In the genomic region with DNA sequence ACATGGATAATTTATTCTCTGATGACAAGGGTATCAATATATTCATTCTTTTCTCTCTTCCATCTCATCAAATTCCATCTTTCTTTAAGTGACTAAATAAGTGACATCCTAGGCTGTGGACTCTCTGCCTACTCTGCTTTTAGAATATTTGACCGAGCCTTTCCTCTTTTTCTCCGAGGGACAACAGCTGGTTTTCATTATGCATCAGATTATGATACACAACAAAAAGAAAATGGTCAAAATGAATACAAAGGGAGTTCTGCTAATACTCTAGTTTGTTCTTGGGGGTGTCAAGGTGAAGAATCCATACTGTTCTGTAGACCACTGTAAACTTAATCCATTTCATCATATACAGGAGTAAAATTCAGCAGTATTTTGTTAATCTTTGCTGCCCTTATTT, we compare ENCODE assay signal across 2 cellular contexts.
A peak's percentile ranks its signal among the peaks of the same experiment; 100 is the strongest.
TF ChIP-seq lines count a peak whose summit lies in the region.

No MANE protein-coding gene starts in this region.

TF ChIP-seq in A549, 52 proteins besides CTCF, POLR2A, EP300 and RAD21 (continued from another document):
- TF ChIP-seq, protein P1, sequence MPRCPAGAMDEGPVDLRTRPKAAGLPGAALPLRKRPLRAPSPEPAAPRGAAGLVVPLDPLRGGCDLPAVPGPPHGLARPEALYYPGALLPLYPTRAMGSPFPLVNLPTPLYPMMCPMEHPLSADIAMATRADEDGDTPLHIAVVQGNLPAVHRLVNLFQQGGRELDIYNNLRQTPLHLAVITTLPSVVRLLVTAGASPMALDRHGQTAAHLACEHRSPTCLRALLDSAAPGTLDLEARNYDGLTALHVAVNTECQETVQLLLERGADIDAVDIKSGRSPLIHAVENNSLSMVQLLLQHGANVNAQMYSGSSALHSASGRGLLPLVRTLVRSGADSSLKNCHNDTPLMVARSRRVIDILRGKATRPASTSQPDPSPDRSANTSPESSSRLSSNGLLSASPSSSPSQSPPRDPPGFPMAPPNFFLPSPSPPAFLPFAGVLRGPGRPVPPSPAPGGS (IDR thresholded peaks at IDR 0.05): no peak

TF ChIP-seq in SK-N-SH, 30 proteins besides CTCF, POLR2A, EP300 and RAD21 (continued from another document):
- TF ChIP-seq, protein P2, sequence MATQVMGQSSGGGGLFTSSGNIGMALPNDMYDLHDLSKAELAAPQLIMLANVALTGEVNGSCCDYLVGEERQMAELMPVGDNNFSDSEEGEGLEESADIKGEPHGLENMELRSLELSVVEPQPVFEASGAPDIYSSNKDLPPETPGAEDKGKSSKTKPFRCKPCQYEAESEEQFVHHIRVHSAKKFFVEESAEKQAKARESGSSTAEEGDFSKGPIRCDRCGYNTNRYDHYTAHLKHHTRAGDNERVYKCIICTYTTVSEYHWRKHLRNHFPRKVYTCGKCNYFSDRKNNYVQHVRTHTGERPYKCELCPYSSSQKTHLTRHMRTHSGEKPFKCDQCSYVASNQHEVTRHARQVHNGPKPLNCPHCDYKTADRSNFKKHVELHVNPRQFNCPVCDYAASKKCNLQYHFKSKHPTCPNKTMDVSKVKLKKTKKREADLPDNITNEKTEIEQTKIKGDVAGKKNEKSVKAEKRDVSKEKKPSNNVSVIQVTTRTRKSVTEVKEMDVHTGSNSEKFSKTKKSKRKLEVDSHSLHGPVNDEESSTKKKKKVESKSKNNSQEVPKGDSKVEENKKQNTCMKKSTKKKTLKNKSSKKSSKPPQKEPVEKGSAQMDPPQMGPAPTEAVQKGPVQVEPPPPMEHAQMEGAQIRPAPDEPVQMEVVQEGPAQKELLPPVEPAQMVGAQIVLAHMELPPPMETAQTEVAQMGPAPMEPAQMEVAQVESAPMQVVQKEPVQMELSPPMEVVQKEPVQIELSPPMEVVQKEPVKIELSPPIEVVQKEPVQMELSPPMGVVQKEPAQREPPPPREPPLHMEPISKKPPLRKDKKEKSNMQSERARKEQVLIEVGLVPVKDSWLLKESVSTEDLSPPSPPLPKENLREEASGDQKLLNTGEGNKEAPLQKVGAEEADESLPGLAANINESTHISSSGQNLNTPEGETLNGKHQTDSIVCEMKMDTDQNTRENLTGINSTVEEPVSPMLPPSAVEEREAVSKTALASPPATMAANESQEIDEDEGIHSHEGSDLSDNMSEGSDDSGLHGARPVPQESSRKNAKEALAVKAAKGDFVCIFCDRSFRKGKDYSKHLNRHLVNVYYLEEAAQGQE (IDR thresholded peaks at IDR 0.05; ENCODE audit: low read depth, low read length): no peak
- TF ChIP-seq FOXM1 (IDR thresholded peaks at IDR 0.05; ENCODE audit: low read depth) (no peak), MXI1 (IDR thresholded peaks at IDR 0.05; ENCODE audit: low read depth, low read length) (no peak), JUND (IDR thresholded peaks at IDR 0.05) (no peak), MEF2A (IDR thresholded peaks at IDR 0.05; ENCODE audit: borderline replicate concordance, low read depth) (no peak), RXRA (IDR thresholded peaks at IDR 0.05; ENCODE audit: borderline replicate concordance, low read depth) (no peak), FOXJ3 (CRISPR knock-in tag; IDR thresholded peaks at IDR 0.05) (no peak), GATA2 (CRISPR knock-in tag; IDR thresholded peaks at IDR 0.05) (peak; percentile 29; the same call in 1 of the 2 replicates)
